ENCODE assay signal across 9 cellular contexts in genomic region chr5:33892419-33893151, GRCh38. TPM values are rescaled to one million over a fixed set of nuclear protein-coding genes. Genes with fewer than 3 reads are reported as not detected.
A peak's percentile ranks its signal among the peaks of the same experiment; 100 is the strongest.
DNase-seq lines count a peak whose midpoint lies in the region; ATAC-seq, FAIRE-seq and TF ChIP-seq lines count a peak whose summit lies in the region.
"Had no signal": no experiment of that assay in that cellular context is flagged by ENCODE, and none has a peak within 500 bp of the region (broad histone marks: within the 10 kb centered on the region; RNA-seq: fewer than 3 reads in every experiment).

No MANE protein-coding gene starts in this region.

- H4K20me1 ChIP-seq in endothelial cell of umbilical vein (replicated peaks; ENCODE audit: control insufficient read depth, extremely low read depth, insufficient read depth, low read length), result no peaks in the 10 kb centered on the region

- H3K4me1 ChIP-seq in endothelial cell of umbilical vein (ENCODE audit: control insufficient read depth, extremely low read depth, insufficient read depth, low read length), result peaks cover 10% of the 10 kb centered on the region
- H3K4me1 ChIP-seq in muscle layer of colon (ENCODE audit: insufficient read depth, low read length), result peaks cover 23% of the 10 kb centered on the region

- no peaks in the 10 kb centered on the region for H3K36me3 ChIP-seq in endothelial cell of umbilical vein (ENCODE audit: control insufficient read depth in 2 of 2, extremely low read depth in 1 of 2, insufficient read depth in 2 of 2, low read length in 2 of 2)
- H3K36me3 ChIP-seq in muscle layer of colon (ENCODE audit: insufficient read depth, low read length), result no peaks in the 10 kb centered on the region
- H3K36me3 ChIP-seq: neutrophil had no signal

- H3K9me3 ChIP-seq in endothelial cell of umbilical vein (replicated peaks; ENCODE audit: control insufficient read depth, insufficient read depth, low read length) (no peaks in the 10 kb centered on the region), muscle layer of colon (ENCODE audit: low read length) (no peaks in the 10 kb centered on the region)
- H3K9me3 ChIP-seq: neutrophil had no signal

- no peaks in the 10 kb centered on the region for H3K9me1 ChIP-seq in endothelial cell of umbilical vein (replicated peaks; ENCODE audit: control insufficient read depth, extremely low read depth, insufficient read depth, low read length)

- FAIRE-seq in endothelial cell of umbilical vein (lab: Jason Lieb, UNC), result no peak

- intact Hi-C loops in Right ventricle myocardium inferior (cut with DNase I), result no loop called here
- intact Hi-C loops in cardiac septum (cut with DNase I), result no loop called here
- intact Hi-C loops in endothelial cell of umbilical vein (cut with micrococcal nuclease), result no loop called here

- H3K27me3 ChIP-seq in endothelial cell of umbilical vein (ENCODE audit: control insufficient read depth in 2 of 2, insufficient read depth in 2 of 2, low read length in 2 of 2) (peaks cover 34 to 35% of the 10 kb centered on the region in 2 experiments), muscle layer of colon (ENCODE audit: control insufficient read depth in 1 of 2, insufficient read depth in 2 of 2, low read length in 2 of 2) (no peaks in the 10 kb centered on the region)

- peak overlapping the region; percentile 49 for H2AFZ ChIP-seq in endothelial cell of umbilical vein (ENCODE audit: low read depth, low read length)

- POLR2A ChIA-PET in endothelial cell of umbilical vein (lab: Charles Lee), result no interaction called here

- dilution Hi-C loops in endothelial cell of umbilical vein (cut with MboI; ENCODE audit: extremely low pct_ligation_motif_present, low sequenced_read_pairs), result no loop called here

- ATAC-seq in Right ventricle myocardium inferior (peak; percentile 42), HG02588 (IDR thresholded peaks at IDR 0.05; ENCODE audit: unreplicated experiment) (no peak)

- H3K79me2 ChIP-seq in endothelial cell of umbilical vein (ENCODE audit: control insufficient read depth, insufficient read depth, low read length), result no peaks in the 10 kb centered on the region

- no TSS peak for BruUV-seq in endothelial cell of umbilical vein (replicated peaks; lab: Mats Ljungman, UMichigan)

- CTCF ChIA-PET in endothelial cell of umbilical vein (lab: Charles Lee), result interaction anchor here (1.1 to 1.8 kb wide), 2 partner anchors 42 to 304 kb away, joined by 4 to 8 read pairs; no protein-coding TSS in a partner anchor

- H3K27ac ChIP-seq in endothelial cell of umbilical vein (ENCODE audit: insufficient read depth, low read depth, low read length), result no peak overlapping the region
- peak overlapping the region; percentile 70 for H3K27ac ChIP-seq in muscle layer of colon (ENCODE audit: low read depth, low read length)
- H3K27ac ChIP-seq: neutrophil had no signal

- H3K9ac ChIP-seq in endothelial cell of umbilical vein (replicated peaks; ENCODE audit: extremely low read depth, insufficient read depth, low read length) (no peak overlapping the region), muscle layer of colon (ENCODE audit: low read length) (no peak overlapping the region)

- no peak for TF ChIP-seq POLR2A in endothelial cell of umbilical vein (IDR thresholded peaks at IDR 0.05; ENCODE audit: low read depth, low read length)

- DNase-seq in Right ventricle myocardium inferior (ENCODE audit: missing footprints), result no peak
- no peak for DNase-seq in cardiac septum (ENCODE audit: low spot score)
- no peak for DNase-seq in endothelial cell of umbilical vein (ENCODE audit: low read depth, low spot score)
- no peak for DNase-seq in NCI-H2029 treated with DMSO at 0.1 percent for 48 hours (lab: John Stamatoyannopoulos, UW)
- DNase-seq in stimulated activated CD4-positive, alpha-beta T cell treated with anti-CD3 and anti-CD28 coated beads, Interleukin-12 subunit alpha, Interleukin-12 subunit beta, amount 100 ng/mL, for 4 hours, result no peak
- no peak for DNase-seq in amygdala (lab: John Stamatoyannopoulos, UW)

- H3K4me3 ChIP-seq in endothelial cell of umbilical vein (replicated peaks in 1 of 3; ENCODE audit: insufficient read depth in 1 of 3, low read depth in 1 of 3, low read length in 3 of 3), result peak overlapping the region in 1 of 3 experiments; percentile 34
- H3K4me3 ChIP-seq in muscle layer of colon (ENCODE audit: low read depth in 1 of 2, low read length in 2 of 2), result peak overlapping the region; percentile 49 to 65

- TF ChIP-seq CTCF in endothelial cell of umbilical vein (IDR thresholded peaks at IDR 0.05; ENCODE audit: extremely low read depth in 1 of 2, insufficient read depth in 1 of 2, low read depth in 1 of 2, low read length in 2 of 2), result no peak

- H3K4me2 ChIP-seq in endothelial cell of umbilical vein (ENCODE audit: insufficient read depth, low read length), result peak overlapping the region; percentile 22

TF ChIP-seq in endothelial cell of umbilical vein, 7 proteins besides CTCF, POLR2A, EP300 and RAD21:
- no peak for TF ChIP-seq POLR2AphosphoS5 (IDR thresholded peaks at IDR 0.05; ENCODE audit: insufficient read depth, low read depth, low read length)
- no peak for TF ChIP-seq MYC (IDR thresholded peaks at IDR 0.05; ENCODE audit: low read depth, low read length)
- TF ChIP-seq GATA2 (IDR thresholded peaks at IDR 0.05; ENCODE audit: insufficient read depth, insufficient read length, low read depth, low read length), result no peak
- peak; percentile 24 for TF ChIP-seq EZH2 (IDR thresholded peaks at IDR 0.05; ENCODE audit: borderline replicate concordance, low read depth, low read length, severe bottlenecking)
TF ChIP-seq in endothelial cell of umbilical vein: peak in this region for 1.

RNA-seq across cellular contexts. Expression of gene ADAMTS12, which starts 0.8 kb away (rescaled TPM):
- total RNA-seq in Right ventricle myocardium inferior (2.1 TPM), cardiac septum (2.8 TPM), endothelial cell of umbilical vein (0.88 TPM in 1 of 2 replicates, not detected in the other)
- not detected in 2 replicates for polyA plus RNA-seq in endothelial cell of umbilical vein
- 0.04 TPM in 2 replicates for polyA plus RNA-seq in endothelial cell of umbilical vein (2011; cell fraction: cytosol; rRNA removed)
- polyA plus RNA-seq in endothelial cell of umbilical vein (2011; cell fraction: nucleus; rRNA removed), result not detected in 2 replicates
- 1.8 and 3.0 TPM in 2 replicates for polyA plus RNA-seq in endothelial cell of umbilical vein (2012)
- 0.19 TPM in 1 of 2 replicates, not detected in the other for polyA minus RNA-seq in endothelial cell of umbilical vein
- polyA minus RNA-seq in endothelial cell of umbilical vein (2011; cell fraction: cytosol; rRNA and poly(A)+ RNA removed), result not detected
- polyA minus RNA-seq in endothelial cell of umbilical vein (2011; cell fraction: nucleus; rRNA and poly(A)+ RNA removed), result not detected in 2 replicates

RNA-seq across cellular contexts. Expression of gene RXFP3, which starts 43.6 kb away (rescaled TPM):
- total RNA-seq in Right ventricle myocardium inferior (not detected), cardiac septum (not detected), endothelial cell of umbilical vein (not detected in 2 replicates)
- not detected in 2 replicates for polyA plus RNA-seq in endothelial cell of umbilical vein
- polyA plus RNA-seq in endothelial cell of umbilical vein (2011; cell fraction: cytosol; rRNA removed), result not detected in 2 replicates
- polyA plus RNA-seq in endothelial cell of umbilical vein (2011; cell fraction: nucleus; rRNA removed), result not detected in 2 replicates
- not detected in 2 replicates for polyA plus RNA-seq in endothelial cell of umbilical vein (2012)
- not detected in 2 replicates for polyA minus RNA-seq in endothelial cell of umbilical vein
- polyA minus RNA-seq in endothelial cell of umbilical vein (2011; cell fraction: cytosol; rRNA and poly(A)+ RNA removed), result not detected
- not detected in 2 replicates for polyA minus RNA-seq in endothelial cell of umbilical vein (2011; cell fraction: nucleus; rRNA and poly(A)+ RNA removed)
